1 cellular context compared by ENCODE assay signal in the genomic region with DNA sequence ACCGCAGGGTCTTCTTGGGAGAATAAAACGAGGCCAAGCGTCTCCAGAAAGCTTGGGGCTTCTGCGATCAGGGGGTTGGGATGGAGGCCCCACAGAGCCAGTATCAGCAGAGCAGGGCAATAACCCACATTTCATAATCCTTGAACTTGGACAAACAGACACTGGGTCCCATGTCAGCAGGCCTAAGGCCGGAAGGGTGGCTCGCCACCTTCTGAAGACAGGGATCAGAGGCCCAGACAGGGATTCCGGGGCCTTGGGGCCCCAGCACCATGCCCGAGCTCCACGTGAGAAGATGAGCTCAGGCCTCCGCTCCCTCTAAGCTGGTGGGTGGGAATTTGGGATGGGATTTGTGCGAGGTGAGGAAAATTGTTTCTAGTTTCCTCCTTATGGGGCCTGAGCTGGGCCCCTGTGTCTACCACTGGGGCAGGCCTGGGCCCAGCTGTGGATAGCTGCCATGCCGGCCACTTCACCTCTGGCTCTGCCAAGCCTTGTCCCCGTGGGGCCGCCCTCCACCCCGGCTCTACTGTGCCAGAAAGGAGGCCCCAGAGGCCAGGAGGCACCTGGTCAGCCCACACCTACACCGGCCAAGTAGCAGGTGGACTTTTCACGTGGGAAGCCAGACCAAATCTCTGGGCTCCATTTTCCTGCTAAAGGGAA.
A peak's percentile ranks its signal among the peaks of the same experiment; 100 is the strongest.
TF ChIP-seq lines count a peak whose summit lies in the region.

No MANE protein-coding gene starts in this region.

TF ChIP-seq in HepG2, 621 proteins besides CTCF, POLR2A, EP300 and RAD21 (continued from another document):
- TF ChIP-seq, protein P1, sequence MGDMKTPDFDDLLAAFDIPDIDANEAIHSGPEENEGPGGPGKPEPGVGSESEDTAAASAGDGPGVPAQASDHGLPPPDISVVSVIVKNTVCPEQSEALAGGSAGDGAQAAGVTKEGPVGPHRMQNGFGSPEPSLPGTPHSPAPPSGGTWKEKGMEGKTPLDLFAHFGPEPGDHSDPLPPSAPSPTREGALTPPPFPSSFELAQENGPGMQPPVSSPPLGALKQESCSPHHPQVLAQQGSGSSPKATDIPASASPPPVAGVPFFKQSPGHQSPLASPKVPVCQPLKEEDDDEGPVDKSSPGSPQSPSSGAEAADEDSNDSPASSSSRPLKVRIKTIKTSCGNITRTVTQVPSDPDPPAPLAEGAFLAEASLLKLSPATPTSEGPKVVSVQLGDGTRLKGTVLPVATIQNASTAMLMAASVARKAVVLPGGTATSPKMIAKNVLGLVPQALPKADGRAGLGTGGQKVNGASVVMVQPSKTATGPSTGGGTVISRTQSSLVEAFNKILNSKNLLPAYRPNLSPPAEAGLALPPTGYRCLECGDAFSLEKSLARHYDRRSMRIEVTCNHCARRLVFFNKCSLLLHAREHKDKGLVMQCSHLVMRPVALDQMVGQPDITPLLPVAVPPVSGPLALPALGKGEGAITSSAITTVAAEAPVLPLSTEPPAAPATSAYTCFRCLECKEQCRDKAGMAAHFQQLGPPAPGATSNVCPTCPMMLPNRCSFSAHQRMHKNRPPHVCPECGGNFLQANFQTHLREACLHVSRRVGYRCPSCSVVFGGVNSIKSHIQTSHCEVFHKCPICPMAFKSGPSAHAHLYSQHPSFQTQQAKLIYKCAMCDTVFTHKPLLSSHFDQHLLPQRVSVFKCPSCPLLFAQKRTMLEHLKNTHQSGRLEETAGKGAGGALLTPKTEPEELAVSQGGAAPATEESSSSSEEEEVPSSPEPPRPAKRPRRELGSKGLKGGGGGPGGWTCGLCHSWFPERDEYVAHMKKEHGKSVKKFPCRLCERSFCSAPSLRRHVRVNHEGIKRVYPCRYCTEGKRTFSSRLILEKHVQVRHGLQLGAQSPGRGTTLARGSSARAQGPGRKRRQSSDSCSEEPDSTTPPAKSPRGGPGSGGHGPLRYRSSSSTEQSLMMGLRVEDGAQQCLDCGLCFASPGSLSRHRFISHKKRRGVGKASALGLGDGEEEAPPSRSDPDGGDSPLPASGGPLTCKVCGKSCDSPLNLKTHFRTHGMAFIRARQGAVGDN (CRISPR knock-in tag; IDR thresholded peaks at IDR 0.05): peak; percentile 78
- TF ChIP-seq ZNF432 (CRISPR knock-in tag; IDR thresholded peaks at IDR 0.05; ENCODE audit: borderline replicate concordance) (no peak), HDAC1 (CRISPR knock-in tag; IDR thresholded peaks at IDR 0.05) (0 out of 2 replicates have a peak, but pooled peaks have one; percentile 20), MYNN (CRISPR knock-in tag; IDR thresholded peaks at IDR 0.05; ENCODE audit: low read depth) (no peak), RARA (CRISPR knock-in tag; IDR thresholded peaks at IDR 0.05) (peak; percentile 78), HOXA9 (CRISPR knock-in tag; IDR thresholded peaks at IDR 0.05; ENCODE audit: borderline replicate concordance) (no peak), ZNF264 (CRISPR knock-in tag; IDR thresholded peaks at IDR 0.05) (no peak), ZNF557 (CRISPR knock-in tag; IDR thresholded peaks at IDR 0.05) (no peak), PITX1 (CRISPR knock-in tag; IDR thresholded peaks at IDR 0.05) (peak; percentile 41; the same call in 1 of the 2 replicates), ZMYM2 (CRISPR knock-in tag; IDR thresholded peaks at IDR 0.05) (0 out of 2 replicates have a peak, but pooled peaks have one; percentile 50), ZNF160 (CRISPR knock-in tag; IDR thresholded peaks at IDR 0.05) (no peak), NCOA2 (CRISPR knock-in tag; IDR thresholded peaks at IDR 0.05) (peak; percentile 41; the same call in 1 of the 2 replicates), TARDBP (CRISPR knock-in tag; IDR thresholded peaks at IDR 0.05) (0 out of 2 replicates have a peak, but pooled peaks have one; percentile 18), TCF12 (IDR thresholded peaks at IDR 0.05) (no peak), TCF12 (CRISPR knock-in tag; IDR thresholded peaks at IDR 0.05) (no peak), SOX6 (IDR thresholded peaks at IDR 0.05) (no peak), SOX6 (CRISPR knock-in tag; IDR thresholded peaks at IDR 0.05) (peak; percentile 38; the same call in 1 of the 2 replicates), HNRNPL (IDR thresholded peaks at IDR 0.05; ENCODE audit: low read depth, low read length) (0 out of 2 replicates have a peak, but pooled peaks have one; percentile 26), BCL6 (CRISPR knock-in tag; IDR thresholded peaks at IDR 0.05) (0 out of 2 replicates have a peak, but pooled peaks have one; percentile 45), RXRB (CRISPR knock-in tag; IDR thresholded peaks at IDR 0.05; ENCODE audit: borderline replicate concordance) (peak; percentile 79), CEBPG (CRISPR knock-in tag; IDR thresholded peaks at IDR 0.05) (peak; percentile 58), TRIM24 (CRISPR knock-in tag; IDR thresholded peaks at IDR 0.05) (no peak), TCF7 (IDR thresholded peaks at IDR 0.05; ENCODE audit: low read depth) (0 out of 2 replicates have a peak, but pooled peaks have one; percentile 12), HNF4A (CRISPR knock-in tag; IDR thresholded peaks at IDR 0.05) (peak; percentile 27; the same call in 1 of the 2 replicates), ZNF619 (CRISPR knock-in tag; IDR thresholded peaks at IDR 0.05) (no peak), SKI (IDR thresholded peaks at IDR 0.05; ENCODE audit: partially characterized antibody) (peak; percentile 40), ZNF382 (CRISPR knock-in tag; IDR thresholded peaks at IDR 0.05; ENCODE audit: borderline replicate concordance) (no peak), RXRA (CRISPR knock-in tag; IDR thresholded peaks at IDR 0.05) (peak; percentile 69; the same call in 1 of the 2 replicates), ZNF543 (CRISPR knock-in tag; IDR thresholded peaks at IDR 0.05) (0 out of 2 replicates have a peak, but pooled peaks have one; percentile 4), NFYC (CRISPR knock-in tag; IDR thresholded peaks at IDR 0.05) (no peak), U2AF1 (optimal IDR thresholded peaks at IDR 0.05; ENCODE audit: low read depth, low read length) (no peak), ZNF644 (CRISPR knock-in tag; IDR thresholded peaks at IDR 0.05; ENCODE audit: low read depth) (peak; percentile 44; the same call in 1 of the 2 replicates), STAG1 (CRISPR knock-in tag; IDR thresholded peaks at IDR 0.05) (no peak), ZNF430 (CRISPR knock-in tag; IDR thresholded peaks at IDR 0.05) (0 out of 2 replicates have a peak, but pooled peaks have one; percentile 40)
- TF ChIP-seq, protein P2, sequence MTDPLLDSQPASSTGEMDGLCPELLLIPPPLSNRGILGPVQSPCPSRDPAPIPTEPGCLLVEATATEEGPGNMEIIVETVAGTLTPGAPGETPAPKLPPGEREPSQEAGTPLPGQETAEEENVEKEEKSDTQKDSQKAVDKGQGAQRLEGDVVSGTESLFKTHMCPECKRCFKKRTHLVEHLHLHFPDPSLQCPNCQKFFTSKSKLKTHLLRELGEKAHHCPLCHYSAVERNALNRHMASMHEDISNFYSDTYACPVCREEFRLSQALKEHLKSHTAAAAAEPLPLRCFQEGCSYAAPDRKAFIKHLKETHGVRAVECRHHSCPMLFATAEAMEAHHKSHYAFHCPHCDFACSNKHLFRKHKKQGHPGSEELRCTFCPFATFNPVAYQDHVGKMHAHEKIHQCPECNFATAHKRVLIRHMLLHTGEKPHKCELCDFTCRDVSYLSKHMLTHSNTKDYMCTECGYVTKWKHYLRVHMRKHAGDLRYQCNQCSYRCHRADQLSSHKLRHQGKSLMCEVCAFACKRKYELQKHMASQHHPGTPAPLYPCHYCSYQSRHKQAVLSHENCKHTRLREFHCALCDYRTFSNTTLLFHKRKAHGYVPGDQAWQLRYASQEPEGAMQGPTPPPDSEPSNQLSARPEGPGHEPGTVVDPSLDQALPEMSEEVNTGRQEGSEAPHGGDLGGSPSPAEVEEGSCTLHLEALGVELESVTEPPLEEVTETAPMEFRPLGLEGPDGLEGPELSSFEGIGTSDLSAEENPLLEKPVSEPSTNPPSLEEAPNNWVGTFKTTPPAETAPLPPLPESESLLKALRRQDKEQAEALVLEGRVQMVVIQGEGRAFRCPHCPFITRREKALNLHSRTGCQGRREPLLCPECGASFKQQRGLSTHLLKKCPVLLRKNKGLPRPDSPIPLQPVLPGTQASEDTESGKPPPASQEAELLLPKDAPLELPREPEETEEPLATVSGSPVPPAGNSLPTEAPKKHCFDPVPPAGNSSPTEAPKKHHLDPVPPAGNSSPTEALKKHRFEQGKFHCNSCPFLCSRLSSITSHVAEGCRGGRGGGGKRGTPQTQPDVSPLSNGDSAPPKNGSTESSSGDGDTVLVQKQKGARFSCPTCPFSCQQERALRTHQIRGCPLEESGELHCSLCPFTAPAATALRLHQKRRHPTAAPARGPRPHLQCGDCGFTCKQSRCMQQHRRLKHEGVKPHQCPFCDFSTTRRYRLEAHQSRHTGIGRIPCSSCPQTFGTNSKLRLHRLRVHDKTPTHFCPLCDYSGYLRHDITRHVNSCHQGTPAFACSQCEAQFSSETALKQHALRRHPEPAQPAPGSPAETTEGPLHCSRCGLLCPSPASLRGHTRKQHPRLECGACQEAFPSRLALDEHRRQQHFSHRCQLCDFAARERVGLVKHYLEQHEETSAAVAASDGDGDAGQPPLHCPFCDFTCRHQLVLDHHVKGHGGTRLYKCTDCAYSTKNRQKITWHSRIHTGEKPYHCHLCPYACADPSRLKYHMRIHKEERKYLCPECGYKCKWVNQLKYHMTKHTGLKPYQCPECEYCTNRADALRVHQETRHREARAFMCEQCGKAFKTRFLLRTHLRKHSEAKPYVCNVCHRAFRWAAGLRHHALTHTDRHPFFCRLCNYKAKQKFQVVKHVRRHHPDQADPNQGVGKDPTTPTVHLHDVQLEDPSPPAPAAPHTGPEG (CRISPR knock-in tag; IDR thresholded peaks at IDR 0.05): no peak
- TF ChIP-seq, protein P3, sequence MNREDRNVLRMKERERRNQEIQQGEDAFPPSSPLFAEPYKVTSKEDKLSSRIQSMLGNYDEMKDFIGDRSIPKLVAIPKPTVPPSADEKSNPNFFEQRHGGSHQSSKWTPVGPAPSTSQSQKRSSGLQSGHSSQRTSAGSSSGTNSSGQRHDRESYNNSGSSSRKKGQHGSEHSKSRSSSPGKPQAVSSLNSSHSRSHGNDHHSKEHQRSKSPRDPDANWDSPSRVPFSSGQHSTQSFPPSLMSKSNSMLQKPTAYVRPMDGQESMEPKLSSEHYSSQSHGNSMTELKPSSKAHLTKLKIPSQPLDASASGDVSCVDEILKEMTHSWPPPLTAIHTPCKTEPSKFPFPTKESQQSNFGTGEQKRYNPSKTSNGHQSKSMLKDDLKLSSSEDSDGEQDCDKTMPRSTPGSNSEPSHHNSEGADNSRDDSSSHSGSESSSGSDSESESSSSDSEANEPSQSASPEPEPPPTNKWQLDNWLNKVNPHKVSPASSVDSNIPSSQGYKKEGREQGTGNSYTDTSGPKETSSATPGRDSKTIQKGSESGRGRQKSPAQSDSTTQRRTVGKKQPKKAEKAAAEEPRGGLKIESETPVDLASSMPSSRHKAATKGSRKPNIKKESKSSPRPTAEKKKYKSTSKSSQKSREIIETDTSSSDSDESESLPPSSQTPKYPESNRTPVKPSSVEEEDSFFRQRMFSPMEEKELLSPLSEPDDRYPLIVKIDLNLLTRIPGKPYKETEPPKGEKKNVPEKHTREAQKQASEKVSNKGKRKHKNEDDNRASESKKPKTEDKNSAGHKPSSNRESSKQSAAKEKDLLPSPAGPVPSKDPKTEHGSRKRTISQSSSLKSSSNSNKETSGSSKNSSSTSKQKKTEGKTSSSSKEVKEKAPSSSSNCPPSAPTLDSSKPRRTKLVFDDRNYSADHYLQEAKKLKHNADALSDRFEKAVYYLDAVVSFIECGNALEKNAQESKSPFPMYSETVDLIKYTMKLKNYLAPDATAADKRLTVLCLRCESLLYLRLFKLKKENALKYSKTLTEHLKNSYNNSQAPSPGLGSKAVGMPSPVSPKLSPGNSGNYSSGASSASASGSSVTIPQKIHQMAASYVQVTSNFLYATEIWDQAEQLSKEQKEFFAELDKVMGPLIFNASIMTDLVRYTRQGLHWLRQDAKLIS (CRISPR knock-in tag; IDR thresholded peaks at IDR 0.05): no peak
- TF ChIP-seq, protein P4, sequence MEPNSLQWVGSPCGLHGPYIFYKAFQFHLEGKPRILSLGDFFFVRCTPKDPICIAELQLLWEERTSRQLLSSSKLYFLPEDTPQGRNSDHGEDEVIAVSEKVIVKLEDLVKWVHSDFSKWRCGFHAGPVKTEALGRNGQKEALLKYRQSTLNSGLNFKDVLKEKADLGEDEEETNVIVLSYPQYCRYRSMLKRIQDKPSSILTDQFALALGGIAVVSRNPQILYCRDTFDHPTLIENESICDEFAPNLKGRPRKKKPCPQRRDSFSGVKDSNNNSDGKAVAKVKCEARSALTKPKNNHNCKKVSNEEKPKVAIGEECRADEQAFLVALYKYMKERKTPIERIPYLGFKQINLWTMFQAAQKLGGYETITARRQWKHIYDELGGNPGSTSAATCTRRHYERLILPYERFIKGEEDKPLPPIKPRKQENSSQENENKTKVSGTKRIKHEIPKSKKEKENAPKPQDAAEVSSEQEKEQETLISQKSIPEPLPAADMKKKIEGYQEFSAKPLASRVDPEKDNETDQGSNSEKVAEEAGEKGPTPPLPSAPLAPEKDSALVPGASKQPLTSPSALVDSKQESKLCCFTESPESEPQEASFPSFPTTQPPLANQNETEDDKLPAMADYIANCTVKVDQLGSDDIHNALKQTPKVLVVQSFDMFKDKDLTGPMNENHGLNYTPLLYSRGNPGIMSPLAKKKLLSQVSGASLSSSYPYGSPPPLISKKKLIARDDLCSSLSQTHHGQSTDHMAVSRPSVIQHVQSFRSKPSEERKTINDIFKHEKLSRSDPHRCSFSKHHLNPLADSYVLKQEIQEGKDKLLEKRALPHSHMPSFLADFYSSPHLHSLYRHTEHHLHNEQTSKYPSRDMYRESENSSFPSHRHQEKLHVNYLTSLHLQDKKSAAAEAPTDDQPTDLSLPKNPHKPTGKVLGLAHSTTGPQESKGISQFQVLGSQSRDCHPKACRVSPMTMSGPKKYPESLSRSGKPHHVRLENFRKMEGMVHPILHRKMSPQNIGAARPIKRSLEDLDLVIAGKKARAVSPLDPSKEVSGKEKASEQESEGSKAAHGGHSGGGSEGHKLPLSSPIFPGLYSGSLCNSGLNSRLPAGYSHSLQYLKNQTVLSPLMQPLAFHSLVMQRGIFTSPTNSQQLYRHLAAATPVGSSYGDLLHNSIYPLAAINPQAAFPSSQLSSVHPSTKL (CRISPR knock-in tag; IDR thresholded peaks at IDR 0.05): peak; percentile 34; the same call in 1 of the 2 replicates
- TF ChIP-seq, protein P5, sequence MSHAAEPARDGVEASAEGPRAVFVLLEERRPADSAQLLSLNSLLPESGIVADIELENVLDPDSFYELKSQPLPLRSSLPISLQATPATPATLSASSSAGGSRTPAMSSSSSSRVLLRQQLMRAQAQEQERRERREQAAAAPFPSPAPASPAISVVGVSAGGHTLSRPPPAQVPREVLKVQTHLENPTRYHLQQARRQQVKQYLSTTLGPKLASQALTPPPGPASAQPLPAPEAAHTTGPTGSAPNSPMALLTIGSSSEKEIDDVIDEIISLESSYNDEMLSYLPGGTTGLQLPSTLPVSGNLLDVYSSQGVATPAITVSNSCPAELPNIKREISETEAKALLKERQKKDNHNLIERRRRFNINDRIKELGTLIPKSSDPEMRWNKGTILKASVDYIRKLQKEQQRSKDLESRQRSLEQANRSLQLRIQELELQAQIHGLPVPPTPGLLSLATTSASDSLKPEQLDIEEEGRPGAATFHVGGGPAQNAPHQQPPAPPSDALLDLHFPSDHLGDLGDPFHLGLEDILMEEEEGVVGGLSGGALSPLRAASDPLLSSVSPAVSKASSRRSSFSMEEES (CRISPR knock-in tag; IDR thresholded peaks at IDR 0.05): peak; percentile 32; the same call in 1 of the 2 replicates
